13 cellular contexts compared by ENCODE assay signal in the genomic region with DNA sequence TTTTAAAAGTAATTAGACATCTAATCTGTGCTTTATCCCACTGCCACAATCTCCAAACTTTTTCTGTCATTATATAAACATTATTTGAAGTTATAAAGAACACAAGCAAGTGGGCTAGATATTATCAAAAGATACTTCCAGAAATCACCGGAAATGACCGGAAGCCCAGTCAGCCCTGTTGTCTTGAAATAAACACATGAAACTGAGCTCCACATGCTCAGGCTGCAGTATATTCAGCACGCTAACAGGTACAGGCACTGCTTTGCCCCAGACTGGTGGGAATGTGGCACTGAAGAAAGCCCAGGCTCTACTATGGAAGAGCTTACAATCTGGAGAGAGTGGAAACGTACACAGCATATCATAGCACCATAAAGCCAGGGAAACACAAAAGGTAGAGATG.
A peak's percentile ranks its signal among the peaks of the same experiment; 100 is the strongest.
DNase-seq lines count a peak whose midpoint lies in the region; ATAC-seq, FAIRE-seq and TF ChIP-seq lines count a peak whose summit lies in the region.
"Had no signal": no experiment of that assay in that cellular context is flagged by ENCODE, and none has a peak within 500 bp of the region (broad histone marks: within the 10 kb centered on the region; RNA-seq: fewer than 3 reads in every experiment).

No MANE protein-coding gene starts in this region.

- peak overlapping the region; percentile 52 for H3K27ac Mint-ChIP-seq in activated CD4-positive, alpha-beta T cell treated with anti-CD3 and anti-CD28 coated beads, Interleukin-2, amount 10 ng/mL, durations not matched to agents 24 days and 14 days

- POLR2A ChIA-PET in PC-3 (lab: Charles Lee; ENCODE audit: unreplicated experiment), result interaction anchor here (0.7 kb wide), 1 partner anchor 27 kb away, joined by 11 read pairs; no protein-coding TSS in a partner anchor

- H3K4me3 Mint-ChIP-seq in activated CD4-positive, alpha-beta T cell treated with anti-CD3 and anti-CD28 coated beads, Interleukin-2, amount 10 ng/mL, durations not matched to agents 24 days and 14 days, result no peak overlapping the region

- no TSS peak for BruUV-seq in PC-3 (replicated peaks; lab: Mats Ljungman, UMichigan)

- intact Hi-C loops in activated CD4-positive, alpha-beta T cell treated with anti-CD3 and anti-CD28 coated beads, Interleukin-2, amount 10 ng/mL, durations not matched to agents 24 days and 14 days (cut with micrococcal nuclease), result no loop called here
- intact Hi-C loops in PC-3 (cut with micrococcal nuclease), result no loop called here

- no peak for ATAC-seq in PC-3
- ATAC-seq in HG03280 (IDR thresholded peaks at IDR 0.05; ENCODE audit: unreplicated experiment), result no peak

- H2AFZ ChIP-seq in PC-3 (ENCODE audit: low read length), result 0 out of 2 replicates have a peak overlapping the region, but pooled peaks have one; percentile 51

- H3K9me2 ChIP-seq in PC-3 (replicated peaks; ENCODE audit: low read length), result no peaks in the 10 kb centered on the region

- H3K9me3 ChIP-seq in PC-3 (ENCODE audit: low read length), result no peaks in the 10 kb centered on the region
- H3K9me3 ChIP-seq in subcutaneous abdominal adipose tissue (ENCODE audit: control insufficient read depth in 5 of 5, low read length in 5 of 5), result no peaks in the 10 kb centered on the region

- H3K36me3 ChIP-seq in PC-3 (ENCODE audit: low read depth, low read length), result no peaks in the 10 kb centered on the region
- no peaks in the 10 kb centered on the region for H3K36me3 ChIP-seq in subcutaneous abdominal adipose tissue (ENCODE audit: control insufficient read depth in 5 of 5, insufficient read depth in 5 of 5, low read length in 5 of 5)

- H3K4me2 ChIP-seq in PC-3 (ENCODE audit: low read length), result peak overlapping the region; percentile 44

- TF ChIP-seq CTCF in PC-3 (conservative IDR thresholded peaks at IDR 0.05; ENCODE audit: low read depth, low read length), result no peak
- no peak for TF ChIP-seq CTCF in foreskin fibroblast (IDR thresholded peaks at IDR 0.05; ENCODE audit: low read depth, low read length)

- H3K27ac ChIP-seq in PC-3 (ENCODE audit: low read length) (0 out of 2 replicates have a peak overlapping the region, but pooled peaks have one; percentile 16), subcutaneous abdominal adipose tissue (ENCODE audit: low read depth, low read length) (peak overlapping the region; percentile 10)

- CTCF ChIA-PET in PC-3 (lab: Charles Lee), result no interaction called here

- DNase-seq in activated CD4-positive, alpha-beta T cell treated with anti-CD3 and anti-CD28 coated beads, Interleukin-2, amount 10 ng/mL, durations not matched to agents 24 days and 14 days, result no peak
- no peak for DNase-seq in activated CD4-positive, alpha-beta T cell treated with anti-CD3 and anti-CD28 coated beads for 4 hours
- peak; percentile 8 for DNase-seq in PC-3
- peak; percentile 39 for DNase-seq in left kidney (ENCODE audit: low read depth, low spot score)
- DNase-seq in foreskin fibroblast, result no peak
- DNase-seq in frontal cortex (ENCODE audit: low spot score in 2 of 2), result no peak
- DNase-seq: activated naive CD4-positive, alpha-beta T cell treated with Interleukin-2 at 50 U/mL for 16 hours; NCI-H774; SHP77 had no signal

- peaks cover 12% of the 10 kb centered on the region for H3K36me3 Mint-ChIP-seq in activated CD4-positive, alpha-beta T cell treated with anti-CD3 and anti-CD28 coated beads, Interleukin-2, amount 10 ng/mL, durations not matched to agents 24 days and 14 days (ENCODE audit: low read depth)

- no peak for FAIRE-seq in frontal cortex (lab: Jason Lieb, UNC)
- FAIRE-seq: endometrium had no signal

- no peaks in the 10 kb centered on the region for H3K27me3 Mint-ChIP-seq in activated CD4-positive, alpha-beta T cell treated with anti-CD3 and anti-CD28 coated beads, Interleukin-2, amount 10 ng/mL, durations not matched to agents 24 days and 14 days
- H3K27me3 Mint-ChIP-seq: IgD-negative memory B cell had no signal

- H3K9me3 Mint-ChIP-seq in activated CD4-positive, alpha-beta T cell treated with anti-CD3 and anti-CD28 coated beads, Interleukin-2, amount 10 ng/mL, durations not matched to agents 24 days and 14 days, result peaks cover 21% of the 10 kb centered on the region

- H3K9ac ChIP-seq in PC-3 (ENCODE audit: low read length) (no peak overlapping the region), subcutaneous abdominal adipose tissue (ENCODE audit: low read length in 5 of 5) (no peak overlapping the region)

- no peaks in the 10 kb centered on the region for H3K79me2 ChIP-seq in PC-3 (ENCODE audit: low read length)

- H3K4me1 Mint-ChIP-seq in activated CD4-positive, alpha-beta T cell treated with anti-CD3 and anti-CD28 coated beads, Interleukin-2, amount 10 ng/mL, durations not matched to agents 24 days and 14 days, result peaks cover 56% of the 10 kb centered on the region

- no peaks in the 10 kb centered on the region for H3K27me3 ChIP-seq in PC-3 (ENCODE audit: low read length)
- H3K27me3 ChIP-seq in subcutaneous abdominal adipose tissue (ENCODE audit: control insufficient read depth in 5 of 5, insufficient read depth in 4 of 5, low read length in 5 of 5), result no peaks in the 10 kb centered on the region

- H3K4me1 ChIP-seq in PC-3 (ENCODE audit: insufficient read depth, low read length) (peaks cover 32% of the 10 kb centered on the region), subcutaneous abdominal adipose tissue (ENCODE audit: control insufficient read depth in 5 of 5, insufficient read depth in 5 of 5, low read length in 5 of 5) (peaks cover 0 to 45% (median 31%) of the 10 kb centered on the region in 5 donors)

- H4K20me1 ChIP-seq in PC-3 (ENCODE audit: low read length), result no peaks in the 10 kb centered on the region

- no peaks in the 10 kb centered on the region for H3F3A ChIP-seq in PC-3 (ENCODE audit: low read length, unreplicated experiment)

- H3K4me3 ChIP-seq in PC-3 (ENCODE audit: low read length) (no peak overlapping the region), subcutaneous abdominal adipose tissue (ENCODE audit: low read depth in 1 of 5, low read length in 5 of 5) (no peak overlapping the region), foreskin fibroblast (ENCODE audit: low read depth in 1 of 2, low read length in 2 of 2) (no peak overlapping the region)

Comparison
In these comparisons a context has a peak if more than half of its experiments do, and no peak if none do; other contexts are left out.
1. DNase-seq: peak in PC-3 (single experiment) and left kidney (single experiment); none in activated CD4-positive, alpha-beta T cell treated with anti-CD3 and anti-CD28 coated beads, Interleukin-2, amount 10 ng/mL, durations not matched to agents 24 days and 14 days (single experiment), activated CD4-positive, alpha-beta T cell treated with anti-CD3 and anti-CD28 coated beads for 4 hours (0 of 2), foreskin fibroblast (0 of 2) and frontal cortex (0 of 2).